8 cellular contexts compared by ENCODE assay signal in genomic region chr4:89837385-89837995, GRCh38. TPM values are rescaled to one million over a fixed set of nuclear protein-coding genes. Genes with fewer than 3 reads are reported as not detected.
DNase-seq lines count a peak whose midpoint lies in the region; ATAC-seq, FAIRE-seq and TF ChIP-seq lines count a peak whose summit lies in the region.

No MANE protein-coding gene starts in this region.

- H3K27me3 Mint-ChIP-seq in chondrocyte (ENCODE audit: low read depth): peaks cover 14% of the 10 kb centered on the region

- peaks cover 16% of the 10 kb centered on the region for H3K4me1 Mint-ChIP-seq in chondrocyte (ENCODE audit: low read depth)

- H3K4me3 ChIP-seq in small intestine (ENCODE audit: low read depth in 1 of 2, low read length in 2 of 2): peak overlapping the region; percentile 43 to 49

- peaks cover 2% of the 10 kb centered on the region for H3K36me3 Mint-ChIP-seq in chondrocyte (ENCODE audit: low read depth)

- no peak overlapping the region for H3K27ac ChIP-seq in small intestine (ENCODE audit: low read depth in 1 of 2, low read length in 1 of 2)

- peaks cover 0 to 2% of the 10 kb centered on the region in 2 donors for H3K4me1 ChIP-seq in small intestine (ENCODE audit: control insufficient read depth in 2 of 2, insufficient read depth in 1 of 2, low read depth in 1 of 2, low read length in 1 of 2)

- no peaks in the 10 kb centered on the region for H3K36me3 ChIP-seq in small intestine (ENCODE audit: control insufficient read depth in 2 of 2, insufficient read depth in 2 of 2, low read length in 2 of 2)

- peak; percentile 46 for TF ChIP-seq CTCF in chondrocyte (IDR thresholded peaks at IDR 0.05)

- FAIRE-seq in small intestine (lab: Jason Lieb, UNC): no peak

- DNase-seq in D341Med (ENCODE audit: low spot score): peak; percentile 73
- peak; percentile 54 for DNase-seq in HCEC 1CT
- peak; percentile 78 for DNase-seq in SK-MEL-5 (ENCODE audit: low read depth, low spot score)
- no peak for DNase-seq in chondrocyte (ENCODE audit: low spot score)
- peak; percentile 80 for DNase-seq in islet precursor cell
- no peak for DNase-seq in small intestine
- DNase-seq in NCI-H226: no peak

- no peaks in the 10 kb centered on the region for H3K9me3 Mint-ChIP-seq in chondrocyte (ENCODE audit: low read depth)

- no peak for ATAC-seq in GM18861 (IDR thresholded peaks at IDR 0.05; ENCODE audit: unreplicated experiment)

- in situ Hi-C loops in SK-MEL-5 (cut with HindIII; ENCODE audit: low pct_unique_long_range_greater_than_20kb, low sequenced_read_pairs): no loop called here

- no peaks in the 10 kb centered on the region for H3K9me3 ChIP-seq in small intestine (ENCODE audit: control insufficient read depth, low read depth)

- H3K27me3 ChIP-seq in small intestine (ENCODE audit: control insufficient read depth in 2 of 2, insufficient read depth in 2 of 2, low read length in 2 of 2): peaks cover 0 to 16% of the 10 kb centered on the region in 2 donors

- 1 to 2% (median 1%) methylated on average over 30 of the region's 30 CpGs for WGBS in small intestine, 3 donors

- peak overlapping the region; percentile 79 for H3K4me3 Mint-ChIP-seq in chondrocyte (ENCODE audit: unreplicated experiment)

- peak overlapping the region; percentile 60 for H3K27ac Mint-ChIP-seq in chondrocyte (ENCODE audit: unreplicated experiment)

RNA-seq across cellular contexts. Expression of gene SNCA, which starts 0.5 kb away (rescaled TPM):
- total RNA-seq in SK-MEL-5 (2014; rRNA removed; shearing (Covaris generic)): 179 and 186 TPM in 2 replicates
- 221 and 235 TPM in 2 replicates for polyA plus RNA-seq in SK-MEL-5 (2015; cell fraction: cytosol; rRNA removed)
- polyA plus RNA-seq in SK-MEL-5 (2015; cell fraction: nucleus; rRNA removed): 51.3 and 60.2 TPM in 2 replicates
- total RNA-seq in chondrocyte: 3.1 to 5.0 TPM (median 3.9 TPM) in 3 replicates
- 10 to 100 TPM in 1 of 3 donors, 1 to 10 TPM in 1, under 1 TPM in 1; 0.89 to 12.7 (median 2.7) TPM for polyA plus RNA-seq in small intestine

RNA-seq across cellular contexts. Expression of gene MMRN1, which starts 57.2 kb away (rescaled TPM):
- total RNA-seq in SK-MEL-5 (2014; rRNA removed; shearing (Covaris generic)): 0.16 and 0.29 TPM in 2 replicates
- not detected in 2 replicates for polyA plus RNA-seq in SK-MEL-5 (2015; cell fraction: cytosol; rRNA removed)
- 0.05 TPM in 1 of 2 replicates, not detected in the other for polyA plus RNA-seq in SK-MEL-5 (2015; cell fraction: nucleus; rRNA removed)
- not detected in 3 replicates for total RNA-seq in chondrocyte
- 10 to 100 TPM in 1 of 3 donors, 1 to 10 TPM in 1, under 1 TPM in 1; 0.22 to 66.4 (median 1.1) TPM for polyA plus RNA-seq in small intestine

Comparison
In these comparisons a context has a peak if more than half of its experiments do, and no peak if none do; other contexts are left out.
1. DNase-seq: peak in D341Med (single experiment), HCEC 1CT (single experiment), SK-MEL-5 (single experiment) and islet precursor cell (single experiment); none in chondrocyte (single experiment), small intestine (single experiment) and NCI-H226 (single experiment).
2. RNA of gene SNCA, which starts 0.5 kb away (total RNA-seq): 179 to 186 TPM in SK-MEL-5; 3.1 to 5.0 TPM in chondrocyte; every median in the first group is over 10 times any median in the second.